In genomic region chr6:1091905-1092304, GRCh38 we compare ENCODE assay signal across 21 cellular contexts.
"Had no signal": no experiment of that assay in that cellular context is flagged by ENCODE, and none has a peak within 500 bp of the region (broad histone marks: within the 10 kb centered on the region; RNA-seq: fewer than 3 reads in every experiment).

No MANE protein-coding gene starts in this region.

- H3K36me3 ChIP-seq: cardiac muscle cell, sigmoid colon, upper lobe of right lung had no signal

- H3K4me1 Mint-ChIP-seq: activated CD4-positive, alpha-beta memory T cell treated with anti-CD3 and anti-CD28 coated beads, Interleukin-2, amount 10 ng/mL, durations not matched to agents 7 days and 5 days; activated CD8-positive, alpha-beta memory T cell treated with anti-CD3 and anti-CD28 coated beads, Interleukin-2, amount 10 ng/mL, durations not matched to agents 7 days and 5 days had no signal

- H3K9me3 Mint-ChIP-seq: mesothelial cell of epicardium, nephron progenitor cell had no signal

- H3K27me3 ChIP-seq: cardiac muscle cell, sigmoid colon, upper lobe of right lung had no signal

- H3K27ac ChIP-seq: cardiac muscle cell, epithelial cell of prostate, sigmoid colon, upper lobe of right lung had no signal

- H3K36me3 Mint-ChIP-seq: activated CD8-positive, alpha-beta memory T cell treated with anti-CD3 and anti-CD28 coated beads, Interleukin-2, amount 10 ng/mL, durations not matched to agents 7 days and 5 days; activated naive CD8-positive, alpha-beta T cell; mesothelial cell of epicardium had no signal

- H3K4me3 Mint-ChIP-seq: activated CD4-positive, alpha-beta memory T cell treated with anti-CD3 and anti-CD28 coated beads, Interleukin-2, amount 10 ng/mL, durations not matched to agents 7 days and 5 days; activated CD8-positive, alpha-beta memory T cell treated with anti-CD3 and anti-CD28 coated beads, Interleukin-2, amount 10 ng/mL, durations not matched to agents 7 days and 5 days; activated naive CD8-positive, alpha-beta T cell; mesothelial cell of epicardium; nephron progenitor cell had no signal

- H3K27ac Mint-ChIP-seq: activated CD4-positive, alpha-beta memory T cell treated with anti-CD3 and anti-CD28 coated beads, Interleukin-2, amount 10 ng/mL, durations not matched to agents 7 days and 5 days; activated CD8-positive, alpha-beta memory T cell treated with anti-CD3 and anti-CD28 coated beads, Interleukin-2, amount 10 ng/mL, durations not matched to agents 7 days and 5 days; activated naive CD8-positive, alpha-beta T cell; mesothelial cell of epicardium; nephron progenitor cell had no signal

- DNase-seq: activated CD4-positive, alpha-beta memory T cell treated with anti-CD3 and anti-CD28 coated beads, Interleukin-2, amount 10 ng/mL, durations not matched to agents 7 days and 5 days; activated CD4-positive, alpha-beta T cell treated with anti-CD3 and anti-CD28 coated beads for 48 hours; activated CD4-positive, CD25-positive, alpha-beta regulatory T cell; activated CD8-positive, alpha-beta memory T cell treated with anti-CD3 and anti-CD28 coated beads, Interleukin-2, amount 10 ng/mL, durations not matched to agents 7 days and 5 days; amniotic stem cell; dermis blood vessel endothelial cell; effector memory CD4-positive, alpha-beta T cell; nephron progenitor cell; nucleus accumbens; sigmoid colon; stimulated activated CD4-positive, alpha-beta T cell treated with anti-CD3 and anti-CD28 coated beads, Interleukin-12 subunit alpha, Interleukin-12 subunit beta, amount 100 ng/mL, for 4 hours; stimulated activated CD4-positive, alpha-beta T cell treated with anti-CD3 and anti-CD28 coated beads, Interleukin-1b, Interleukin-23, amount 100 ng/mL, for 48 hours; stimulated activated CD8-positive, alpha-beta memory T cell treated with anti-CD3 and anti-CD28 coated beads, Interleukin-4, amount 100 ng/mL, for 48 hours; stimulated activated naive CD4-positive, alpha-beta T cell; T-helper 9 cell; upper lobe of right lung had no signal

- H3K4me3 ChIP-seq: cardiac muscle cell, lung, sigmoid colon, upper lobe of right lung had no signal

- ATAC-seq: activated CD8-positive, alpha-beta memory T cell treated with anti-CD3 and anti-CD28 coated beads, Interleukin-2, amount 10 ng/mL, durations not matched to agents 7 days and 5 days; upper lobe of right lung had no signal

- H3K9me3 ChIP-seq: sigmoid colon, upper lobe of right lung had no signal

- H3K27me3 Mint-ChIP-seq: activated CD4-positive, alpha-beta memory T cell treated with anti-CD3 and anti-CD28 coated beads, Interleukin-2, amount 10 ng/mL, durations not matched to agents 7 days and 5 days had no signal
